Comparison of ENCODE assay signal across 9 cellular contexts in the genomic region with DNA sequence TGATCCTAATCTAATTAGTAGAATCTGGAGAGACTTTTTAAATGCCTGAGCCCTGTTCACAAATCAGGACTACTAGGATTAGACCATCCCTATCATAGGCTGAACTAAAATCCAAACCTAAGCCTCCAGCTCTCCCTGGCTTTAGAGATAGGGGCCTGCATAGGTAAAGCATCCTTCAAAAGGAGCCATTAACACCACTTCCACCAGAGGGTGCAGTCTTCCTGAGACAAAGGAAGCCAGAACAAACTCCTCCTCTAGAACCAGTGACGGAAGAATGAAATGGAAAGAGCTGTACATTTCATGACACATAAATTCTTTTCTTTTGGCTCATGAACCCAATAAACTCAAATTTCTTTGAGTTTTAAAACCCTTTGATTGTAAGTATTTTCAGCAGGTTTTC.
DNase-seq lines count a peak whose midpoint lies in the region; FAIRE-seq and TF ChIP-seq lines count a peak whose summit lies in the region.
"Had no signal": no experiment of that assay in that cellular context is flagged by ENCODE, and none has a peak within 500 bp of the region (broad histone marks: within the 10 kb centered on the region; RNA-seq: fewer than 3 reads in every experiment).

No MANE protein-coding gene starts in this region.

- no peak for TF ChIP-seq POLR2A in GM12892 (IDR thresholded peaks at IDR 0.05; ENCODE audit: low read depth, low read length)

- no peak overlapping the region for H3K4me3 Mint-ChIP-seq in osteocyte (ENCODE audit: unreplicated experiment)

- TF ChIP-seq CTCF in GM20000 (IDR thresholded peaks at IDR 0.05; ENCODE audit: extremely low read depth, missing control alignments) = peak; percentile 18
- peak; percentile 53 for TF ChIP-seq CTCF in cardiac fibroblast (IDR thresholded peaks at IDR 0.05; ENCODE audit: low read depth, low read length)
- TF ChIP-seq CTCF in osteocyte (IDR thresholded peaks at IDR 0.05) = peak; percentile 48

- no peak overlapping the region for H3K4me3 ChIP-seq in cardiac fibroblast (replicated peaks in 1 of 2; ENCODE audit: low read depth in 2 of 2, low read length in 2 of 2)

- no peak overlapping the region for H3K27ac Mint-ChIP-seq in osteocyte (ENCODE audit: unreplicated experiment)

- FAIRE-seq in GM12892 (lab: Jason Lieb, UNC) = no peak
- FAIRE-seq: endothelial cell of umbilical vein had no signal

- DNase-seq in D341Med (ENCODE audit: low spot score) (peak; percentile 62), GM20000 (ENCODE audit: low spot score) (peak; percentile 6), HS-5 (ENCODE audit: low read depth) (peak; percentile 83), NCI-H748 treated with DMSO at 0.1 percent for 48 hours (lab: John Stamatoyannopoulos, UW) (peak; percentile 77), cardiac fibroblast (ENCODE audit: low read depth in 2 of 2) (peak; percentile 31 to 68), osteocyte (ENCODE audit: extremely low spot score, unreplicated experiment) (no peak), GM12892 (ENCODE audit: insufficient read length) (no peak)
- no peak for DNase-seq in effector CD4-positive, alpha-beta T cell

- H3K9me3 Mint-ChIP-seq in osteocyte (ENCODE audit: unreplicated experiment) = peaks cover 3% of the 10 kb centered on the region

- H3K27me3 Mint-ChIP-seq in osteocyte (ENCODE audit: unreplicated experiment) = peaks cover 6% of the 10 kb centered on the region

- H3K36me3 Mint-ChIP-seq in osteocyte (ENCODE audit: unreplicated experiment) = no peaks in the 10 kb centered on the region

- H3K4me1 Mint-ChIP-seq in osteocyte (ENCODE audit: unreplicated experiment) = no peaks in the 10 kb centered on the region

Comparison
In these comparisons a context has a peak if more than half of its experiments do, and no peak if none do; other contexts are left out.
1. DNase-seq: peak in D341Med (single experiment), GM20000 (single experiment), HS-5 (single experiment), NCI-H748 treated with DMSO at 0.1 percent for 48 hours (single experiment) and cardiac fibroblast (2 of 2); none in osteocyte (single experiment), effector CD4-positive, alpha-beta T cell (single experiment) and GM12892 (single experiment).
2. Peak in every context shown above with its lines, with median percentiles within 50 percentile points of each other: CTCF ChIP-seq.